ENCODE assay signal across 1 cellular context in the genomic region with DNA sequence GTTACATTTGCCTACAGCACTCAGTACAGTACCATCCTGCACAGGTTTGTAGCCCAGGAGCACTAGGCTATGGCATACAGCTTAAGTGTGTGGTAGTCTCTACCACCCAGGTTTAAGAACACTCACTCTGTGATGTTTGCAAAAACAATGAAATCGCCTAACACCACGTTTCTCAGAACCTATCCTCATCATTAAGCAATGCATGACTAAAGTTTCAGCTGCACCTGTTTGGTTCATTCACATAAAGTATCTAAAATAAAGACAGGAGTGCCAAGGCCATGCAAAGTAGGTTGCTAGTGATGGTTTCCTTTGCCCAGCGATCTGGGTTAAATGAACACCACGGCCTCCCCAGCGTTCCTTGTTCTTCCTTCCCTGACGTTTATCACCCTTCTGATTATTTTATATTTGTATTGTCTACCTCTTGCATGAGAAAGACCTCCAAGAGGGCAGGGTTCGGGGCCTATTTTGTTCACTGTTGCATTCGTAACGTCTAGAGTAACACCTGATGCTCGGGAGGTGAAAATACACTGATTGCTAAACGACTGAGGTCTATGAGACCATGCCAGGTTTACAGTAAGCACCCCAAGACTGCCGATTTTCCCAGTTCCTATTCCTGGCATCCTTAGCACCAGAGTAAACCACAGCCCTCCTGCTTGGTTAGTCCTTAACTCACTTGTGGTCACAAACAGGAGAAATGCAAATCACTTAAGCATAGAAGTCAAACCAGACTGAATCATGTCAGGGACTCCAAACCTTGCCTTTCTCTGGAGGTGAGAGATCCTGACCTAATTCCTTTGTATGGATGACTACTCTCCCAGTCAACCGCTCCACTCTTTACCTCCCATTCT.
TF ChIP-seq lines count a peak whose summit lies in the region.

No MANE protein-coding gene starts in this region.

TF ChIP-seq in HepG2, 621 proteins besides CTCF, POLR2A, EP300 and RAD21 (continued from another document):
- TF ChIP-seq POLR2G (IDR thresholded peaks at IDR 0.05; ENCODE audit: low read depth, low read length) (peak; percentile 6; the same call in 1 of the 2 replicates), ZFP82 (CRISPR knock-in tag; IDR thresholded peaks at IDR 0.05; ENCODE audit: borderline replicate concordance) (no peak), MAFK (conservative IDR thresholded peaks at IDR 0.05 in 1 of 2, IDR thresholded peaks at IDR 0.05 in 1 of 2; ENCODE audit: low read length in 2 of 2) (no peak), SAFB2 (CRISPR knock-in tag; IDR thresholded peaks at IDR 0.05; ENCODE audit: borderline replicate concordance, low read depth) (0 out of 2 replicates have a peak, but pooled peaks have one; percentile 10), POLR2AphosphoS5 (IDR thresholded peaks at IDR 0.05; ENCODE audit: low read depth, low read length) (peak; percentile 10; the same call in 1 of the 2 replicates), ZSCAN29 (CRISPR knock-in tag; conservative IDR thresholded peaks at IDR 0.05) (no peak), MAFG (CRISPR knock-in tag; IDR thresholded peaks at IDR 0.05) (no peak), TSC22D2 (CRISPR knock-in tag; IDR thresholded peaks at IDR 0.05; ENCODE audit: borderline replicate concordance) (no peak), PAF1 (CRISPR knock-in tag; IDR thresholded peaks at IDR 0.05) (0 out of 2 replicates have a peak, but pooled peaks have one; percentile 55), RBM22 (optimal IDR thresholded peaks at IDR 0.05; ENCODE audit: low read length) (peak; percentile 64), NRL (CRISPR knock-in tag; IDR thresholded peaks at IDR 0.05; ENCODE audit: borderline replicate concordance) (no peak), NAIF1 (CRISPR knock-in tag; IDR thresholded peaks at IDR 0.05; ENCODE audit: borderline replicate concordance) (no peak)
- TF ChIP-seq, protein P1, sequence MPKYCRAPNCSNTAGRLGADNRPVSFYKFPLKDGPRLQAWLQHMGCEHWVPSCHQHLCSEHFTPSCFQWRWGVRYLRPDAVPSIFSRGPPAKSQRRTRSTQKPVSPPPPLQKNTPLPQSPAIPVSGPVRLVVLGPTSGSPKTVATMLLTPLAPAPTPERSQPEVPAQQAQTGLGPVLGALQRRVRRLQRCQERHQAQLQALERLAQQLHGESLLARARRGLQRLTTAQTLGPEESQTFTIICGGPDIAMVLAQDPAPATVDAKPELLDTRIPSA (CRISPR knock-in tag; IDR thresholded peaks at IDR 0.05; ENCODE audit: borderline replicate concordance): no peak
- TF ChIP-seq, protein P2, sequence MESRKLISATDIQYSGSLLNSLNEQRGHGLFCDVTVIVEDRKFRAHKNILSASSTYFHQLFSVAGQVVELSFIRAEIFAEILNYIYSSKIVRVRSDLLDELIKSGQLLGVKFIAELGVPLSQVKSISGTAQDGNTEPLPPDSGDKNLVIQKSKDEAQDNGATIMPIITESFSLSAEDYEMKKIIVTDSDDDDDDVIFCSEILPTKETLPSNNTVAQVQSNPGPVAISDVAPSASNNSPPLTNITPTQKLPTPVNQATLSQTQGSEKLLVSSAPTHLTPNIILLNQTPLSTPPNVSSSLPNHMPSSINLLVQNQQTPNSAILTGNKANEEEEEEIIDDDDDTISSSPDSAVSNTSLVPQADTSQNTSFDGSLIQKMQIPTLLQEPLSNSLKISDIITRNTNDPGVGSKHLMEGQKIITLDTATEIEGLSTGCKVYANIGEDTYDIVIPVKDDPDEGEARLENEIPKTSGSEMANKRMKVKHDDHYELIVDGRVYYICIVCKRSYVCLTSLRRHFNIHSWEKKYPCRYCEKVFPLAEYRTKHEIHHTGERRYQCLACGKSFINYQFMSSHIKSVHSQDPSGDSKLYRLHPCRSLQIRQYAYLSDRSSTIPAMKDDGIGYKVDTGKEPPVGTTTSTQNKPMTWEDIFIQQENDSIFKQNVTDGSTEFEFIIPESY (CRISPR knock-in tag; IDR thresholded peaks at IDR 0.05): no peak
- TF ChIP-seq, protein P3, sequence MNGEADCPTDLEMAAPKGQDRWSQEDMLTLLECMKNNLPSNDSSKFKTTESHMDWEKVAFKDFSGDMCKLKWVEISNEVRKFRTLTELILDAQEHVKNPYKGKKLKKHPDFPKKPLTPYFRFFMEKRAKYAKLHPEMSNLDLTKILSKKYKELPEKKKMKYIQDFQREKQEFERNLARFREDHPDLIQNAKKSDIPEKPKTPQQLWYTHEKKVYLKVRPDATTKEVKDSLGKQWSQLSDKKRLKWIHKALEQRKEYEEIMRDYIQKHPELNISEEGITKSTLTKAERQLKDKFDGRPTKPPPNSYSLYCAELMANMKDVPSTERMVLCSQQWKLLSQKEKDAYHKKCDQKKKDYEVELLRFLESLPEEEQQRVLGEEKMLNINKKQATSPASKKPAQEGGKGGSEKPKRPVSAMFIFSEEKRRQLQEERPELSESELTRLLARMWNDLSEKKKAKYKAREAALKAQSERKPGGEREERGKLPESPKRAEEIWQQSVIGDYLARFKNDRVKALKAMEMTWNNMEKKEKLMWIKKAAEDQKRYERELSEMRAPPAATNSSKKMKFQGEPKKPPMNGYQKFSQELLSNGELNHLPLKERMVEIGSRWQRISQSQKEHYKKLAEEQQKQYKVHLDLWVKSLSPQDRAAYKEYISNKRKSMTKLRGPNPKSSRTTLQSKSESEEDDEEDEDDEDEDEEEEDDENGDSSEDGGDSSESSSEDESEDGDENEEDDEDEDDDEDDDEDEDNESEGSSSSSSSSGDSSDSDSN (CRISPR knock-in tag; IDR thresholded peaks at IDR 0.05): no peak
